In genomic region chr2:88054300-88055048, GRCh38 we compare ENCODE assay signal across 9 cellular contexts. TPM values are rescaled to one million over a fixed set of nuclear protein-coding genes. Genes with fewer than 3 reads are reported as not detected.
DNase-seq lines count a peak whose midpoint lies in the region; ATAC-seq and TF ChIP-seq lines count a peak whose summit lies in the region.
"Had no signal": no experiment of that assay in that cellular context is flagged by ENCODE, and none has a peak within 500 bp of the region (broad histone marks: within the 10 kb centered on the region; RNA-seq: fewer than 3 reads in every experiment).

No MANE protein-coding gene starts in this region.

- H3K4me3 ChIP-seq in AG09309 (ENCODE audit: control insufficient read depth, low read depth, low read length) = peak overlapping the region; percentile 92
- H3K4me3 ChIP-seq in right lobe of liver = peak overlapping the region; percentile 70 to 87 (median 82)
- H3K4me3 ChIP-seq in uterus = peak overlapping the region; percentile 85 to 99

- TF ChIP-seq POLR2A in right lobe of liver (IDR thresholded peaks at IDR 0.05) = no peak
- no peak for TF ChIP-seq POLR2A in uterus (IDR thresholded peaks at IDR 0.05)

- intact Hi-C loops in right lobe of liver (cut with DNase I) = loop anchor here (5.0 to 10.0 kb wide), 2 partner anchors 108 to 130 kb away; no protein-coding TSS in a partner anchor
- intact Hi-C loops in uterus (cut with DNase I; ENCODE audit: low total_unique reads) = loop anchor here (10.0 kb wide), 1 partner anchor 120 kb away; the partner anchor contains the start of gene THNSL2

- no peaks in the 10 kb centered on the region for H3K9me3 Mint-ChIP-seq in IgD-negative memory B cell

- H3K9me3 ChIP-seq in right lobe of liver (no peaks in the 10 kb centered on the region), uterus (no peaks in the 10 kb centered on the region)

- H3K27me3 ChIP-seq in right lobe of liver (no peaks in the 10 kb centered on the region), uterus (no peaks in the 10 kb centered on the region)

- DNase-seq in AG09309 (ENCODE audit: low read depth) (no peak), astrocyte of the hippocampus (ENCODE audit: low read depth, low spot score) (peak; percentile 10), right lobe of liver (no peak), uterus (no peak), foreskin melanocyte (no peak), NCI-H2081 treated with DMSO at 0.1 percent for 48 hours (lab: John Stamatoyannopoulos, UW) (no peak)

- H3K27me3 Mint-ChIP-seq in IgD-negative memory B cell = no peaks in the 10 kb centered on the region

- H3K36me3 ChIP-seq in right lobe of liver = no peaks in the 10 kb centered on the region
- no peaks in the 10 kb centered on the region for H3K36me3 ChIP-seq in uterus

- H3K4me1 ChIP-seq in right lobe of liver = peaks cover 0 to 28% (median 11%) of the 10 kb centered on the region in 4 donors
- H3K4me1 ChIP-seq in uterus = peaks cover 0 to 5% of the 10 kb centered on the region in 2 donors

- peaks cover 2% of the 10 kb centered on the region for H3K36me3 Mint-ChIP-seq in IgD-negative memory B cell

- peaks cover 26 to 40% (median 33%) of the 10 kb centered on the region in 3 donors for H3K4me1 Mint-ChIP-seq in IgD-negative memory B cell

- H3K27ac ChIP-seq in right lobe of liver (peak overlapping the region; percentile 82 to 99 (median 87)), uterus (peak overlapping the region; percentile 97 to 98)

- peak overlapping the region; percentile 95 to 99 (median 97) for H3K27ac Mint-ChIP-seq in IgD-negative memory B cell

- 56% methylated on average over 19 of the region's 22 CpGs for WGBS in right lobe of liver (ENCODE audit: insufficient coverage, low coverage, low lambda C conversion rate, missing lambda C conversion rate)

- no peak for ATAC-seq in right lobe of liver
- no peak for ATAC-seq in GM18519 (IDR thresholded peaks at IDR 0.05; ENCODE audit: low FRiP score, unreplicated experiment)

- H3K4me3 Mint-ChIP-seq in IgD-negative memory B cell = peak overlapping the region; percentile 94 to 98 (median 94)

- TF ChIP-seq CTCF in AG09309 (IDR thresholded peaks at IDR 0.05; ENCODE audit: control insufficient read depth, insufficient read depth, low read depth, low read length, missing control alignments) = no peak
- no peak for TF ChIP-seq CTCF in right lobe of liver (IDR thresholded peaks at IDR 0.05)
- TF ChIP-seq CTCF in uterus (IDR thresholded peaks at IDR 0.05) = no peak

RNA-seq across cellular contexts. Expression of gene KRCC1, which starts 1.1 kb away (rescaled TPM):
- 38.0 TPM for polyA plus RNA-seq in IgD-negative memory B cell
- total RNA-seq in right lobe of liver (10 to 100 TPM in 5 of 6 experiments, 1 to 10 TPM in 1; 9.3 to 17.1 (median 11.5) TPM), uterus (10 to 100 TPM; 19.7 to 62.1 (median 30.1) TPM)

RNA-seq across cellular contexts. Expression of gene SMYD1, which starts 13.2 kb away (rescaled TPM):
- polyA plus RNA-seq in IgD-negative memory B cell = not detected
- total RNA-seq in right lobe of liver (not detected), uterus (under 1 TPM in 1 of 4 donors, not detected in 3; 0.07 TPM)
- total RNA-seq: pulmonary artery endothelial cell had no signal

RNA-seq across cellular contexts. Expression of gene RNU2-63P, which starts 38.1 kb away (rescaled TPM):
- polyA plus RNA-seq in IgD-negative memory B cell = not detected
- total RNA-seq in right lobe of liver (1 to 10 TPM in 3 of 6 experiments, not detected in 3; 2.0 to 4.2 (median 2.6) TPM), uterus (not detected)
- total RNA-seq: pulmonary artery endothelial cell had no signal
